8 cellular contexts compared by ENCODE assay signal in genomic region chr12:104682790-104683279, GRCh38.
DNase-seq lines count a peak whose midpoint lies in the region; TF ChIP-seq lines count a peak whose summit lies in the region.

No MANE protein-coding gene starts in this region.

- no peaks in the 10 kb centered on the region for H3K27me3 Mint-ChIP-seq in activated T-helper 2 cell treated with anti-CD3 and anti-CD28 coated beads, Interferon-gamma antibody, Interleukin-2, Interleukin-4, amounts not matched to agents 10 μg/mL and 5 μg/mL and 100 μg/mL, durations not matched to agents 14 hours and 24 hours and 36 hours (ENCODE audit: low read depth)

- no peak for TF ChIP-seq CTCF in GM20000 (IDR thresholded peaks at IDR 0.05; ENCODE audit: extremely low read depth, missing control alignments)
- no peak for TF ChIP-seq CTCF in NB4 (IDR thresholded peaks at IDR 0.05; ENCODE audit: low read depth, low read length)

- H3K4me3 Mint-ChIP-seq in activated T-helper 2 cell treated with anti-CD3 and anti-CD28 coated beads, Interferon-gamma antibody, Interleukin-2, Interleukin-4, amounts not matched to agents 10 μg/mL and 5 μg/mL and 100 μg/mL, durations not matched to agents 14 hours and 24 hours and 36 hours (ENCODE audit: low read depth), result peak overlapping the region; percentile 79

- peaks cover 4% of the 10 kb centered on the region for H3K9me3 Mint-ChIP-seq in activated T-helper 2 cell treated with anti-CD3 and anti-CD28 coated beads, Interferon-gamma antibody, Interleukin-2, Interleukin-4, amounts not matched to agents 10 μg/mL and 5 μg/mL and 100 μg/mL, durations not matched to agents 14 hours and 24 hours and 36 hours

- peaks cover 27% of the 10 kb centered on the region for H3K36me3 Mint-ChIP-seq in activated T-helper 2 cell treated with anti-CD3 and anti-CD28 coated beads, Interferon-gamma antibody, Interleukin-2, Interleukin-4, amounts not matched to agents 10 μg/mL and 5 μg/mL and 100 μg/mL, durations not matched to agents 14 hours and 24 hours and 36 hours (ENCODE audit: low read depth)

- peak; percentile 64 for DNase-seq in GM20000 (ENCODE audit: low spot score)
- peak; percentile 93 for DNase-seq in NB4 (ENCODE audit: low read depth)
- peak; percentile 77 for DNase-seq in activated T-helper 2 cell treated with anti-CD3 and anti-CD28 coated beads, Interferon-gamma antibody, Interleukin-2, Interleukin-4, amounts not matched to agents 10 μg/mL and 5 μg/mL and 100 μg/mL, durations not matched to agents 14 hours and 24 hours and 36 hours (ENCODE audit: low spot score)
- DNase-seq in stimulated activated CD4-positive, alpha-beta T cell treated with anti-CD3 and anti-CD28 coated beads, Interleukin-2, amount 100 ng/mL, for 24 hours, result peak; percentile 69 to 76
- no peak for DNase-seq in NCI-H69 (lab: John Stamatoyannopoulos, UW)
- DNase-seq in NCI-H2029 treated with DMSO at 0.1 percent for 48 hours (lab: John Stamatoyannopoulos, UW), result no peak
- no peak for DNase-seq in C1 segment of cervical spinal cord (lab: John Stamatoyannopoulos, UW)
- DNase-seq in D341Med (ENCODE audit: low spot score), result no peak

- intact Hi-C loops in activated T-helper 2 cell treated with anti-CD3 and anti-CD28 coated beads, Interferon-gamma antibody, Interleukin-2, Interleukin-4, amounts not matched to agents 10 μg/mL and 5 μg/mL and 100 μg/mL, durations not matched to agents 14 hours and 24 hours and 36 hours (cut with micrococcal nuclease), result loop anchor here (1.0 to 10.0 kb wide), 9 partner anchors 12 to 652 kb away; partner anchors contain the start of genes C12orf75 and SLC41A2

- TF ChIP-seq POLR2A in NB4 (IDR thresholded peaks at IDR 0.05; ENCODE audit: extremely low read depth, insufficient read length), result no peak

- peak overlapping the region; percentile 52 for H3K4me3 ChIP-seq in NB4 (ENCODE audit: low read depth, low read length)

- peaks cover 81% of the 10 kb centered on the region for H3K4me1 Mint-ChIP-seq in activated T-helper 2 cell treated with anti-CD3 and anti-CD28 coated beads, Interferon-gamma antibody, Interleukin-2, Interleukin-4, amounts not matched to agents 10 μg/mL and 5 μg/mL and 100 μg/mL, durations not matched to agents 14 hours and 24 hours and 36 hours (ENCODE audit: low read depth)

- peak overlapping the region; percentile 97 for H3K27ac Mint-ChIP-seq in activated T-helper 2 cell treated with anti-CD3 and anti-CD28 coated beads, Interferon-gamma antibody, Interleukin-2, Interleukin-4, amounts not matched to agents 10 μg/mL and 5 μg/mL and 100 μg/mL, durations not matched to agents 14 hours and 24 hours and 36 hours

Comparison
In these comparisons a context has a peak if more than half of its experiments do, and no peak if none do; other contexts are left out.
1. DNase-seq: peak in GM20000 (single experiment), NB4 (single experiment), activated T-helper 2 cell treated with anti-CD3 and anti-CD28 coated beads, Interferon-gamma antibody, Interleukin-2, Interleukin-4, amounts not matched to agents 10 μg/mL and 5 μg/mL and 100 μg/mL, durations not matched to agents 14 hours and 24 hours and 36 hours (single experiment) and stimulated activated CD4-positive, alpha-beta T cell treated with anti-CD3 and anti-CD28 coated beads, Interleukin-2, amount 100 ng/mL, for 24 hours (2 of 2); none in NCI-H69 (single experiment), NCI-H2029 treated with DMSO at 0.1 percent for 48 hours (single experiment), C1 segment of cervical spinal cord (0 of 14) and D341Med (single experiment).